ENCODE assay signal across 23 cellular contexts in the genomic region with DNA sequence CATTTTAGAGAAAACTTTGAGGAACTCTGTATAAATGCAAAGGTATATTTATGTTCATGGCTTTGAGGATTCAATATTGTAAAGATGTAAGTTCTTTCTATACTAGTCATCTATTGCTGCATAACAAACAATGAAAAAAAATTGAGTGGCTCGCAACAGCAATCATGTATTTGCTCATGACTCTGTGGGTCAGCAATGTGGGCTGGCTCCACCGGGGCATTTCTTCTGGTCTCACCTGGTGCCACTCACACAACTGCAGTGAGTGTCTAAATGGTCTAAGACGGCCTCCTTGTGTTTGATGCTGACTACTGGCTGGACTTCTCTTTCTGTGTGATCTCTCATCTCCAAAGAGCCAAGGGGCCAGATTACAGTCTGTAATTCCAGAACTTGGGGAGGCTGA. TPM values are rescaled to one million over a fixed set of nuclear protein-coding genes. Genes with fewer than 3 reads are reported as not detected.
DNase-seq lines count a peak whose midpoint lies in the region; ATAC-seq, FAIRE-seq and TF ChIP-seq lines count a peak whose summit lies in the region.
"Had no signal": no experiment of that assay in that cellular context is flagged by ENCODE, and none has a peak within 500 bp of the region (broad histone marks: within the 10 kb centered on the region; RNA-seq: fewer than 3 reads in every experiment).

No MANE protein-coding gene starts in this region.

- H3K4me1 Mint-ChIP-seq in MCF 10A (ENCODE audit: insufficient read depth, unreplicated experiment), result peaks cover 38% of the 10 kb centered on the region
- H3K4me1 Mint-ChIP-seq: B cell; CD8-positive, alpha-beta memory T cell had no signal

- no peaks in the 10 kb centered on the region for H3K27me3 Mint-ChIP-seq in MCF 10A (ENCODE audit: insufficient read depth, unreplicated experiment)

- CTCF ChIA-PET in MCF 10A (lab: Yijun Ruan, JAX) (interaction anchor here (0.7 to 1.2 kb wide), 5 partner anchors 32 to 192 kb away, joined by 3 to 5 read pairs (median 4); no protein-coding TSS in a partner anchor), mammary epithelial cell (lab: Charles Lee; ENCODE audit: low non-redundant PET) (no interaction called here)

- H3K27ac Mint-ChIP-seq in MCF 10A (ENCODE audit: low read depth, unreplicated experiment), result peak overlapping the region; percentile 65
- H3K27ac Mint-ChIP-seq: B cell had no signal

- WGBS in mammary epithelial cell (ENCODE audit: low coverage, missing lambda C conversion rate), result 81% methylated on average over 3 of the region's 3 CpGs

- H3K4me3 ChIP-seq in breast epithelium (no peak overlapping the region), mammary epithelial cell (replicated peaks in 1 of 3; ENCODE audit: insufficient read depth in 1 of 3, low read depth in 2 of 3, low read length in 3 of 3) (no peak overlapping the region), keratinocyte (ENCODE audit: control insufficient read depth in 2 of 3, extremely low read depth in 1 of 3, insufficient read depth in 2 of 3, low read depth in 1 of 3, low read length in 3 of 3) (no peak overlapping the region), ascending aorta (no peak overlapping the region)
- H3K4me3 ChIP-seq: Peyer's patch, SK-N-MC had no signal

- H3K27me3 ChIP-seq in breast epithelium (no peaks in the 10 kb centered on the region), mammary epithelial cell (ENCODE audit: insufficient read depth, low read length) (no peaks in the 10 kb centered on the region), keratinocyte (ENCODE audit: control insufficient read depth, extremely low read depth, insufficient read depth, low read length) (no peaks in the 10 kb centered on the region), ascending aorta (no peaks in the 10 kb centered on the region)
- H3K27me3 ChIP-seq: Peyer's patch had no signal

- H3K79me2 ChIP-seq in mammary epithelial cell (ENCODE audit: insufficient read depth, low read length) (no peaks in the 10 kb centered on the region), keratinocyte (ENCODE audit: control insufficient read depth, insufficient read depth, low read length) (no peaks in the 10 kb centered on the region)

- dilution Hi-C loops in mammary epithelial cell (cut with HindIII; ENCODE audit: low sequenced_read_pairs), result no loop called here
- dilution Hi-C loops in keratinocyte (cut with MboI; ENCODE audit: extremely low pct_ligation_motif_present, low sequenced_read_pairs), result no loop called here

- H3K4me1 ChIP-seq in breast epithelium (no peaks in the 10 kb centered on the region), mammary epithelial cell (ENCODE audit: insufficient read depth, low read length) (no peaks in the 10 kb centered on the region), keratinocyte (ENCODE audit: control insufficient read depth, extremely low read depth, insufficient read depth, low read length) (peaks cover 4% of the 10 kb centered on the region), ascending aorta (no peaks in the 10 kb centered on the region)
- H3K4me1 ChIP-seq: Peyer's patch had no signal

- intact Hi-C loops in MCF 10A (cut with micrococcal nuclease) (loop anchor here (1.0 to 2.0 kb wide), 3 partner anchors 20 to 272 kb away; no protein-coding TSS in a partner anchor), breast epithelium (cut with DNase I; ENCODE audit: low total_unique reads) (no loop called here), mammary epithelial cell (cut with micrococcal nuclease) (no loop called here), ascending aorta (cut with DNase I) (no loop called here)

- H3K27ac ChIP-seq in breast epithelium (no peak overlapping the region), mammary epithelial cell (ENCODE audit: insufficient read depth, low read depth, low read length) (no peak overlapping the region), keratinocyte (ENCODE audit: control insufficient read depth, insufficient read depth, low read length) (no peak overlapping the region), ascending aorta (no peak overlapping the region)
- H3K27ac ChIP-seq: 22Rv1, Peyer's patch, SK-N-MC had no signal

- peak; percentile 32 for FAIRE-seq in keratinocyte (lab: Jason Lieb, UNC)
- FAIRE-seq: GM18507, HTR-8/SVneo had no signal

- no peak overlapping the region for H3K4me2 ChIP-seq in mammary epithelial cell (ENCODE audit: insufficient read depth, low read depth, low read length)
- no peak overlapping the region for H3K4me2 ChIP-seq in keratinocyte (ENCODE audit: control insufficient read depth, extremely low read depth, insufficient read depth, low read depth, low read length)

- no peak overlapping the region for H3K9ac ChIP-seq in mammary epithelial cell (ENCODE audit: insufficient read depth, low read length)
- H3K9ac ChIP-seq in keratinocyte (ENCODE audit: control insufficient read depth, extremely low read depth, insufficient read depth, low read length), result no peak overlapping the region

- DNase-seq in MCF 10A (ENCODE audit: unreplicated experiment) (peak; percentile 82), breast epithelium (ENCODE audit: low spot score in 2 of 2) (no peak), mammary epithelial cell (peak; percentile 35), keratinocyte (ENCODE audit: low read depth, low spot score) (no peak), DMS53 (lab: John Stamatoyannopoulos, UW) (no peak), ascending aorta (ENCODE audit: low spot score in 2 of 2) (no peak)
- DNase-seq in activated CD8-positive, alpha-beta memory T cell treated with anti-CD3 and anti-CD28 coated beads, Interleukin-2, amount 50 U/mL, for 4 hours, result no peak
- DNase-seq: Calu3; CD8-positive, alpha-beta memory T cell; H7; KBM-7; MM.1S; NCI-H2029; NCI-H446 treated with DMSO at 0.1 percent for 48 hours; NCI-H526 treated with DMSO at 0.1 percent for 48 hours; Peyer's patch; SIG-M5 had no signal

- TF ChIP-seq CTCF in MCF 10A (IDR thresholded peaks at IDR 0.05; ENCODE audit: unreplicated experiment), result peak; percentile 33
- no peak for TF ChIP-seq CTCF in breast epithelium (IDR thresholded peaks at IDR 0.05)
- TF ChIP-seq CTCF in mammary epithelial cell (conservative IDR thresholded peaks at IDR 0.05 in 1 of 2, IDR thresholded peaks at IDR 0.05 in 1 of 2; ENCODE audit: extremely low read depth in 1 of 2, insufficient read depth in 1 of 2, low read depth in 1 of 2, low read length in 2 of 2), result no peak
- peak in 1 of 3 experiments; percentile 45 for TF ChIP-seq CTCF in keratinocyte (optimal IDR thresholded peaks at IDR 0.05 in 1 of 3, IDR thresholded peaks at IDR 0.05 in 1 of 3, conservative IDR thresholded peaks at IDR 0.05 in 1 of 3; ENCODE audit: extremely low read depth in 1 of 3, insufficient read depth in 2 of 3, low read length in 3 of 3)
- TF ChIP-seq CTCF in ascending aorta (IDR thresholded peaks at IDR 0.05), result no peak

- BruUV-seq in MCF 10A (replicated peaks; lab: Mats Ljungman, UMichigan) (no TSS peak), mammary epithelial cell (replicated peaks; lab: Mats Ljungman, UMichigan) (no TSS peak)

- POLR2A ChIA-PET in MCF 10A (lab: Yijun Ruan, JAX), result interaction anchor here (0.7 to 1.5 kb wide), 6 partner anchors 9 to 164 kb away, joined by 3 to 8 read pairs (median 3); partner anchors contain the start of genes CHML and OPN3

- no peaks in the 10 kb centered on the region for H3K9me3 ChIP-seq in breast epithelium
- no peaks in the 10 kb centered on the region for H3K9me3 ChIP-seq in mammary epithelial cell (replicated peaks; ENCODE audit: insufficient read depth, low read length)
- H3K9me3 ChIP-seq in keratinocyte (ENCODE audit: control insufficient read depth, low read depth, low read length), result no peaks in the 10 kb centered on the region
- no peaks in the 10 kb centered on the region for H3K9me3 ChIP-seq in ascending aorta
- H3K9me3 ChIP-seq: Peyer's patch had no signal

- no peaks in the 10 kb centered on the region for H3K36me3 ChIP-seq in breast epithelium
- no peaks in the 10 kb centered on the region for H3K36me3 ChIP-seq in mammary epithelial cell (ENCODE audit: insufficient read depth, low read length)
- no peaks in the 10 kb centered on the region for H3K36me3 ChIP-seq in keratinocyte (ENCODE audit: control insufficient read depth in 2 of 2, extremely low read depth in 1 of 2, insufficient read depth in 2 of 2, low read length in 2 of 2)
- no peaks in the 10 kb centered on the region for H3K36me3 ChIP-seq in ascending aorta
- H3K36me3 ChIP-seq: Peyer's patch had no signal

- no peak overlapping the region for H3K4me3 Mint-ChIP-seq in MCF 10A (ENCODE audit: unreplicated experiment)
- H3K4me3 Mint-ChIP-seq: B cell; CD8-positive, alpha-beta memory T cell had no signal

- H3K9me3 Mint-ChIP-seq in MCF 10A (ENCODE audit: unreplicated experiment), result no peaks in the 10 kb centered on the region
- H3K9me3 Mint-ChIP-seq: CD8-positive, alpha-beta memory T cell had no signal

- H4K20me1 ChIP-seq in mammary epithelial cell (ENCODE audit: insufficient read depth, low read length) (no peaks in the 10 kb centered on the region), keratinocyte (ENCODE audit: control insufficient read depth, extremely low read depth, insufficient read depth, low read length) (no peaks in the 10 kb centered on the region)

- in situ Hi-C loops in mammary epithelial cell (cut with MboI; ENCODE audit: low sequenced_read_pairs in 2 of 2), result no loop called here

- ATAC-seq in GM18870 (IDR thresholded peaks at IDR 0.05; ENCODE audit: unreplicated experiment), result no peak

- no peak for TF ChIP-seq POLR2A in breast epithelium (IDR thresholded peaks at IDR 0.05)

- H3K9me1 ChIP-seq in keratinocyte (ENCODE audit: control insufficient read depth, extremely low read depth, insufficient read depth, low read length), result no peaks in the 10 kb centered on the region

- H3K36me3 Mint-ChIP-seq in MCF 10A (ENCODE audit: insufficient read depth, unreplicated experiment), result no peaks in the 10 kb centered on the region
- H3K36me3 Mint-ChIP-seq: CD8-positive, alpha-beta memory T cell had no signal

- no peak overlapping the region for H2AFZ ChIP-seq in mammary epithelial cell (ENCODE audit: low read depth, low read length)
- no peak overlapping the region for H2AFZ ChIP-seq in keratinocyte (ENCODE audit: control insufficient read depth, low read length)

RNA-seq across cellular contexts. Expression of gene EXO1, which starts 45.2 kb away (rescaled TPM):
- total RNA-seq in MCF 10A (2022) (7.3 and 17.5 TPM in 2 replicates), breast epithelium (under 1 TPM in 1 of 3 donors, not detected in 2; 0.16 TPM), mammary epithelial cell (10 to 100 TPM in 1 of 2 donors, 1 to 10 TPM in 1; 3.3 to 21.4 TPM), ascending aorta (not detected)
- polyA plus RNA-seq in mammary epithelial cell (11.0 TPM), keratinocyte (0.84 to 6.5 TPM (median 5.4 TPM) in 3 replicates)
- polyA minus RNA-seq in mammary epithelial cell (32.2 TPM), keratinocyte (1.4 to 9.7 TPM (median 2.6 TPM) in 3 replicates)
- 0.15 TPM for polyA plus RNA-seq in keratinocyte (2011; ENCODE audit: low read depth)
- polyA plus RNA-seq in keratinocyte (2011; cell fraction: cytosol; rRNA removed), result 1.2 and 2.0 TPM in 2 replicates
- polyA plus RNA-seq in keratinocyte (2011; cell fraction: nucleus; rRNA removed), result 1.1 and 1.2 TPM in 2 replicates
- 0.18 and 5.8 TPM in 2 replicates for polyA plus RNA-seq in keratinocyte (2012; ENCODE audit: low replicate concordance)
- polyA minus RNA-seq in keratinocyte (2011; cell fraction: cytosol; rRNA and poly(A)+ RNA removed), result 4.2 TPM
- polyA minus RNA-seq in keratinocyte (2011; cell fraction: nucleus; rRNA and poly(A)+ RNA removed), result 1.8 and 3.0 TPM in 2 replicates

Comparison
In these comparisons a context has a peak if more than half of its experiments do, and no peak if none do; other contexts are left out.
1. DNase-seq: peak in MCF 10A (single experiment) and mammary epithelial cell (single experiment); none in breast epithelium (0 of 2), keratinocyte (single experiment), DMS53 (single experiment), activated CD8-positive, alpha-beta memory T cell treated with anti-CD3 and anti-CD28 coated beads, Interleukin-2, amount 50 U/mL, for 4 hours (single experiment) and ascending aorta (0 of 2).